14 cellular contexts compared by ENCODE assay signal in genomic region chr3:126347543-126348161, GRCh38. TPM values are rescaled to one million over a fixed set of nuclear protein-coding genes. Genes with fewer than 3 reads are reported as not detected.
DNase-seq lines count a peak whose midpoint lies in the region; TF ChIP-seq lines count a peak whose summit lies in the region.
"Had no signal": no experiment of that assay in that cellular context is flagged by ENCODE, and none has a peak within 500 bp of the region (broad histone marks: within the 10 kb centered on the region; RNA-seq: fewer than 3 reads in every experiment).

No MANE protein-coding gene starts in this region.

- no peak overlapping the region for H2AFZ ChIP-seq in MM.1S (ENCODE audit: low read length)
- H2AFZ ChIP-seq: neural progenitor cell had no signal

- H3K4me1 ChIP-seq in MM.1S (ENCODE audit: low read length) (no peaks in the 10 kb centered on the region), adipocyte (ENCODE audit: control insufficient read depth, insufficient read depth, low read length) (peaks cover 74% of the 10 kb centered on the region), spleen (no peaks in the 10 kb centered on the region), BE2C (no peaks in the 10 kb centered on the region)
- H3K4me1 ChIP-seq: breast epithelium had no signal

- no peak overlapping the region for H3K4me3 ChIP-seq in MM.1S (ENCODE audit: low read length)
- no peak overlapping the region for H3K4me3 ChIP-seq in adipocyte (ENCODE audit: low read length)
- H3K4me3 ChIP-seq in spleen, result no peak overlapping the region
- no peak overlapping the region for H3K4me3 ChIP-seq in BE2C (ENCODE audit: low read depth, low read length)
- H3K4me3 ChIP-seq: breast epithelium, neural progenitor cell had no signal

- no peaks in the 10 kb centered on the region for H4K20me1 ChIP-seq in MM.1S (ENCODE audit: insufficient read depth, low read length)

- H3K36me3 ChIP-seq in MM.1S (replicated peaks; ENCODE audit: insufficient read depth, low read length) (no peaks in the 10 kb centered on the region), adipocyte (ENCODE audit: control insufficient read depth, insufficient read depth, low read length, severe bottlenecking) (peaks cover 77% of the 10 kb centered on the region), spleen (peaks cover 0 to 10% (median 0%) of the 10 kb centered on the region in 6 donors), BE2C (no peaks in the 10 kb centered on the region)
- H3K36me3 ChIP-seq: breast epithelium, neural progenitor cell had no signal

- no peak for TF ChIP-seq POLR2A in spleen (IDR thresholded peaks at IDR 0.05)

- H3K9ac ChIP-seq in MM.1S (ENCODE audit: low read length), result no peak overlapping the region
- peak overlapping the region; percentile 60 for H3K9ac ChIP-seq in adipocyte (ENCODE audit: low read length)
- H3K9ac ChIP-seq: neural progenitor cell had no signal

- 76 to 85% (median 79%) methylated on average over 7 to 8 of the region's 8 CpGs for WGBS in spleen, 5 donors

- H3F3A ChIP-seq in MM.1S (ENCODE audit: insufficient read depth, low read length), result no peaks in the 10 kb centered on the region

- intact Hi-C loops in spleen (cut with DNase I; ENCODE audit: low total_unique reads), result no loop called here

- H3K9me2 ChIP-seq in MM.1S (replicated peaks; ENCODE audit: insufficient read depth, low read length), result no peaks in the 10 kb centered on the region

- no peaks in the 10 kb centered on the region for H3K79me2 ChIP-seq in MM.1S (ENCODE audit: low read length)

- H3K9me3 ChIP-seq in MM.1S (replicated peaks; ENCODE audit: insufficient read depth, low read length), result no peaks in the 10 kb centered on the region
- H3K9me3 ChIP-seq in adipocyte (ENCODE audit: control insufficient read depth, low read length), result no peaks in the 10 kb centered on the region
- no peaks in the 10 kb centered on the region for H3K9me3 ChIP-seq in spleen
- no peaks in the 10 kb centered on the region for H3K9me3 ChIP-seq in BE2C
- H3K9me3 ChIP-seq: breast epithelium had no signal

- H3K4me2 ChIP-seq in MM.1S (ENCODE audit: low read depth, low read length), result no peak overlapping the region
- H3K4me2 ChIP-seq: neural progenitor cell had no signal

- TF ChIP-seq CTCF in MM.1S (IDR thresholded peaks at IDR 0.05; ENCODE audit: low read length) (no peak), spleen (IDR thresholded peaks at IDR 0.05 in 8 of 11, conservative IDR thresholded peaks at IDR 0.05 in 3 of 11) (no peak), BE2C (IDR thresholded peaks at IDR 0.05; ENCODE audit: low read depth, low read length) (no peak)

- no peak overlapping the region for H3K27ac ChIP-seq in MM.1S (ENCODE audit: low read length)
- H3K27ac ChIP-seq in layer of hippocampus (ENCODE audit: low read depth, low read length), result peak overlapping the region; percentile 1
- H3K27ac ChIP-seq in spleen, result no peak overlapping the region
- H3K27ac ChIP-seq: breast epithelium, neural progenitor cell had no signal

- H3K27me3 ChIP-seq in MM.1S (replicated peaks; ENCODE audit: insufficient read depth, low read length) (no peaks in the 10 kb centered on the region), adipocyte (replicated peaks; ENCODE audit: control insufficient read depth, insufficient read depth, low read length) (no peaks in the 10 kb centered on the region), layer of hippocampus (ENCODE audit: control insufficient read depth, insufficient read depth, low read length) (no peaks in the 10 kb centered on the region), spleen (replicated peaks in 1 of 7) (no peaks in the 10 kb centered on the region), BE2C (no peaks in the 10 kb centered on the region)
- H3K27me3 ChIP-seq: breast epithelium, neural progenitor cell had no signal

- peak; percentile 1 for DNase-seq in MM.1S
- DNase-seq in adipocyte (ENCODE audit: low read depth), result no peak
- DNase-seq in spleen, result peak; percentile 45
- no peak for DNase-seq in NCI-H524 treated with DMSO at 0.1 percent for 48 hours (lab: John Stamatoyannopoulos, UW)
- DNase-seq in BE2C, result no peak
- DNase-seq in CD1c-positive myeloid dendritic cell (ENCODE audit: extremely low spot score), result no peak
- DNase-seq: activated naive CD4-positive, alpha-beta T cell treated with anti-CD3 and anti-CD28 coated beads, Interleukin-2, amount 50 U/mL, for 16 hours; SW 1271 had no signal

RNA-seq across cellular contexts. Expression of gene KLF15, which starts 9.6 kb away (rescaled TPM):
- total RNA-seq in spleen, result 1 to 10 TPM in 6 of 7 donors, under 1 TPM in 1; 0.57 to 9.5 (median 4.8) TPM
- polyA plus RNA-seq in spleen, result 1 to 10 TPM in 2 of 3 donors, under 1 TPM in 1; 0.63 to 3.1 (median 2.4) TPM
- polyA plus RNA-seq in BE2C (2012; ENCODE audit: insufficient read depth, insufficient read length, low read depth), result 6.6 TPM

RNA-seq across cellular contexts. Expression of gene CFAP100, which starts 47.1 kb away (rescaled TPM):
- total RNA-seq in spleen, result not detected
- not detected for polyA plus RNA-seq in spleen
- polyA plus RNA-seq in BE2C (2012; ENCODE audit: insufficient read depth, insufficient read length, low read depth), result not detected
- total RNA-seq: activated CD8-positive, alpha-beta memory T cell treated with anti-CD3 and anti-CD28 coated beads for 36 hours; breast epithelium; fibroblast of villous mesenchyme; skeletal muscle tissue had no signal

Comparison
In these comparisons a context has a peak if more than half of its experiments do, and no peak if none do; other contexts are left out.
1. DNase-seq: peak in MM.1S (single experiment) and spleen (single experiment); none in adipocyte (single experiment), NCI-H524 treated with DMSO at 0.1 percent for 48 hours (single experiment), BE2C (single experiment) and CD1c-positive myeloid dendritic cell (single experiment).